ENCODE assay signal across 8 cellular contexts in the genomic region with DNA sequence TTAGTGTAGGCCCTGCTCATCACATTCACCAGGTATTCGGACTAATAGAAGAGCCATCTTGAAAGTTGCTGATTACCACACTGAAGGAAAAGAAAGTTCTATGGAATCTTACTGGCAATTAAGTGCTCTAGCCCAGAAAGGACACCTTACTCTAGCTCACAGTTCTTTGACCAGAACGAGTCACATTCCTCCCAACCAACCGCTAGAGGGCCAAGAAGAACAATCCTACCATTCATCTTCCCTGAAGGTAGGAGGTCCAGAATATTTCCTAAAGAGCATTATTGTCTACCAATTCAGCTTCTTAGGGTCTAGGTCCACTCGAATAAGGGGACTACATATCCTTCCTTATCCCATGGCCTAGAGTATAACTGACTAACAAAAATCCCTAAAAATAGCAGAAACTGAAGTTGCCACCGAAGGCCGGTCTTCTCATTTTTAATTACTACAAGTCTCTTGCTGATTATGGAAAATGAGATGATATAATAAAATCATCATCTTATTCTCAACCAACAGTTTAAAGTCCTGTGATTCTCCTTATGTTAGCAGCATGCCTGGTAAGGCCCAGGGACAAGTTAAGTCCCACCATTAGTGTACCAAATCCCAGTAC. TPM values are rescaled to one million over a fixed set of nuclear protein-coding genes. Genes with fewer than 3 reads are reported as not detected.
DNase-seq lines count a peak whose midpoint lies in the region; TF ChIP-seq lines count a peak whose summit lies in the region.

No MANE protein-coding gene starts in this region.

- no peak for TF ChIP-seq POLR2A in testis (IDR thresholded peaks at IDR 0.05)

- TF ChIP-seq CTCF in testis (IDR thresholded peaks at IDR 0.05), result peak; percentile 38 to 71 (median 66)

- no peak overlapping the region for H3K9ac ChIP-seq in GM23248

- H2AFZ ChIP-seq in GM23248, result no peak overlapping the region

- no peaks in the 10 kb centered on the region for H3K9me2 ChIP-seq in GM23248 (ENCODE audit: insufficient read depth)

- no peak overlapping the region for H3K4me3 ChIP-seq in GM23248
- H3K4me3 ChIP-seq in testis, result no peak overlapping the region

- in situ Hi-C loops in GM23248 (cut with MboI), result no loop called here

- no peak overlapping the region for H3K4me2 ChIP-seq in GM23248 (ENCODE audit: unreplicated experiment)

- intact Hi-C loops in testis (cut with DNase I; ENCODE audit: low total_unique reads), result loop anchor here (10.0 kb wide), 1 partner anchor 69 kb away; the partner anchor contains the start of gene FMO4

- H3K4me1 ChIP-seq in GM23248 (ENCODE audit: insufficient read depth) (no peaks in the 10 kb centered on the region), testis (no peaks in the 10 kb centered on the region)

- DNase-seq in stimulated activated CD4-positive, alpha-beta T cell treated with anti-CD3 and anti-CD28 coated beads, Interleukin-15, amount 100 ng/mL, for 24 hours, result peak; percentile 14
- DNase-seq in stimulated activated CD4-positive, alpha-beta T cell treated with anti-CD3 and anti-CD28 coated beads, Interleukin-2, amount 100 ng/mL, for 48 hours, result no peak
- peak; percentile 65 for DNase-seq in GM23248
- DNase-seq in M059J (ENCODE audit: low read depth), result peak; percentile 49
- peak; percentile 15 for DNase-seq in amniotic stem cell (lab: John Stamatoyannopoulos, UW)
- DNase-seq in iPS-NIHi11 (ENCODE audit: low spot score), result peak; percentile 67
- peak; percentile 50 for DNase-seq in testis
- no peak for DNase-seq in cortex of kidney (lab: John Stamatoyannopoulos, UW)

- H3K27ac ChIP-seq in GM23248 (no peak overlapping the region), testis (no peak overlapping the region)

- WGBS in GM23248 (ENCODE audit: low coverage in 1 of 2, low lambda C conversion rate in 2 of 2, missing lambda C conversion rate in 2 of 2), 2 experiments, result 17 to 21% methylated on average over 6 of the region's 6 CpGs
- WGBS in testis, 2 donors, result 50 to 52% methylated on average over 6 of the region's 6 CpGs

- no peaks in the 10 kb centered on the region for H3F3A ChIP-seq in GM23248 (ENCODE audit: insufficient read depth)

- no peaks in the 10 kb centered on the region for H4K20me1 ChIP-seq in GM23248 (ENCODE audit: insufficient read depth)

- H3K79me2 ChIP-seq in GM23248 (ENCODE audit: insufficient read depth), result no peaks in the 10 kb centered on the region

- H3K36me3 ChIP-seq in GM23248 (ENCODE audit: low read depth), result no peaks in the 10 kb centered on the region
- no peaks in the 10 kb centered on the region for H3K36me3 ChIP-seq in testis (ENCODE audit: low read depth, missing control alignments)

- H3K27me3 ChIP-seq in GM23248 (replicated peaks; ENCODE audit: insufficient read depth) (peaks cover 34% of the 10 kb centered on the region), testis (no peaks in the 10 kb centered on the region)

- H3K9me3 ChIP-seq in GM23248 (ENCODE audit: low read depth) (no peaks in the 10 kb centered on the region), testis (no peaks in the 10 kb centered on the region)

RNA-seq across cellular contexts. Expression of gene FMO1, which starts 2.7 kb away (rescaled TPM):
- total RNA-seq in GM23248 (2014; rRNA removed; shearing (Covaris generic)), result not detected in 2 replicates
- polyA plus RNA-seq in GM23248 (2016; fragmentation: Nextera tagmentation; extraction: Ambion mirVana), result not detected in 2 replicates
- total RNA-seq in M059J (2014; rRNA removed; shearing (Covaris generic)), result not detected in 2 replicates
- total RNA-seq in testis, result 1 to 10 TPM in 1 of 2 donors, not detected in 1; 1.7 TPM
- 3.7 TPM for polyA plus RNA-seq in testis (ENCODE audit: insufficient read depth, low read depth, low replicate concordance)

Comparison
In these comparisons a context has a peak if more than half of its experiments do, and no peak if none do; other contexts are left out.
1. DNase-seq: peak in stimulated activated CD4-positive, alpha-beta T cell treated with anti-CD3 and anti-CD28 coated beads, Interleukin-15, amount 100 ng/mL, for 24 hours (single experiment), GM23248 (single experiment), M059J (single experiment), amniotic stem cell (single experiment), iPS-NIHi11 (single experiment) and testis (single experiment); none in stimulated activated CD4-positive, alpha-beta T cell treated with anti-CD3 and anti-CD28 coated beads, Interleukin-2, amount 100 ng/mL, for 48 hours (0 of 2) and cortex of kidney (single experiment).